11 cellular contexts compared by ENCODE assay signal in genomic region chr13:75633285-75633684, GRCh38. TPM values are rescaled to one million over a fixed set of nuclear protein-coding genes. Genes with fewer than 3 reads are reported as not detected.
DNase-seq lines count a peak whose midpoint lies in the region; ATAC-seq and TF ChIP-seq lines count a peak whose summit lies in the region.
"Had no signal": no experiment of that assay in that cellular context is flagged by ENCODE, and none has a peak within 500 bp of the region (broad histone marks: within the 10 kb centered on the region; RNA-seq: fewer than 3 reads in every experiment).

No MANE protein-coding gene starts in this region.

- peak overlapping the region; percentile 12 for H2AK9ac ChIP-seq in IMR-90 (replicated peaks; ENCODE audit: low read depth, low read length, poor library complexity)

- DNase-seq in BJ (ENCODE audit: low read depth) (peak; percentile 93), IMR-90 (peak; percentile 97), astrocyte of the hippocampus (ENCODE audit: low read depth, low spot score) (peak; percentile 30), NOMO-1 (lab: John Stamatoyannopoulos, UW; ENCODE audit: unreplicated experiment in 2 of 2) (no peak), NCI-H526 (lab: John Stamatoyannopoulos, UW) (no peak), cardiac septum (ENCODE audit: low spot score) (no peak)
- no peak for DNase-seq in naive thymus-derived CD4-positive, alpha-beta T cell
- no peak for DNase-seq in activated T-cell treated with anti-CD3 and anti-CD28 coated beads, Interleukin-2, amount 50 U/mL, for 1 hour
- DNase-seq: COR-L47, left ventricle myocardium inferior, NCI-H1417 had no signal

- H3K4me3 ChIP-seq in BJ (ENCODE audit: low read depth, low read length), result no peak overlapping the region
- H3K4me3 ChIP-seq in IMR-90 (ENCODE audit: insufficient read depth, low read depth, low read length), result no peak overlapping the region
- H3K4me3 ChIP-seq in naive thymus-derived CD4-positive, alpha-beta T cell (ENCODE audit: low read length), result no peak overlapping the region
- H3K4me3 ChIP-seq: left ventricle myocardium inferior had no signal

- H3K27me3 ChIP-seq in BJ (ENCODE audit: control insufficient read depth, insufficient read depth, low read length), result no peaks in the 10 kb centered on the region
- no peaks in the 10 kb centered on the region for H3K27me3 ChIP-seq in IMR-90 (ENCODE audit: control insufficient read depth, insufficient read depth, low read length)
- H3K27me3 ChIP-seq in naive thymus-derived CD4-positive, alpha-beta T cell (ENCODE audit: control insufficient read depth in 2 of 2, insufficient read depth in 2 of 2, low read length in 2 of 2), result no peaks in the 10 kb centered on the region

- peaks cover 5 to 23% (median 16%) of the 10 kb centered on the region in 7 donors for H3K4me1 Mint-ChIP-seq in naive thymus-derived CD4-positive, alpha-beta T cell

- no TSS peak for BruUV-seq in IMR-90 (replicated peaks; lab: Mats Ljungman, UMichigan)

- peak overlapping the region; percentile 8; the same call in 1 of the 3 replicates for H2BK15ac ChIP-seq in IMR-90 (ENCODE audit: low read depth, low read length)

- no peak overlapping the region for H2AFZ ChIP-seq in IMR-90 (replicated peaks; ENCODE audit: low read length, poor library complexity)

- no peak for TF ChIP-seq CTCF in BJ (IDR thresholded peaks at IDR 0.05; ENCODE audit: insufficient read depth, low read depth, low read length)
- no peak for TF ChIP-seq CTCF in IMR-90 (conservative IDR thresholded peaks at IDR 0.05; ENCODE audit: low read depth, low read length)

- peak overlapping the region; percentile 62 for H3K27ac ChIP-seq in IMR-90 (ENCODE audit: insufficient read depth, low read length)
- H3K27ac ChIP-seq in naive thymus-derived CD4-positive, alpha-beta T cell (ENCODE audit: low read depth, low read length), result no peak overlapping the region
- H3K27ac ChIP-seq: left ventricle myocardium inferior had no signal

- H2BK20ac ChIP-seq in IMR-90 (ENCODE audit: low read depth, low read length), result peak overlapping the region; percentile 59; the same call in 1 of the 2 replicates

- no peaks in the 10 kb centered on the region; the same call in 1 of the 2 replicates for H3K36me3 ChIP-seq in BJ (ENCODE audit: control insufficient read depth, insufficient read depth, low read length)
- H3K36me3 ChIP-seq in IMR-90 (ENCODE audit: control insufficient read depth, insufficient read depth, low read length), result no peaks in the 10 kb centered on the region
- no peaks in the 10 kb centered on the region for H3K36me3 ChIP-seq in naive thymus-derived CD4-positive, alpha-beta T cell (ENCODE audit: control insufficient read depth in 2 of 3, insufficient read depth in 3 of 3, low read length in 3 of 3)
- H3K36me3 ChIP-seq: left ventricle myocardium inferior had no signal

- peak overlapping the region; percentile 51 for H3K4ac ChIP-seq in IMR-90 (ENCODE audit: low read depth, low read length)

- CTCF ChIA-PET in BJ (lab: Yijun Ruan, JAX), result interaction anchor here (1.1 to 1.8 kb wide), 4 partner anchors 40 to 83 kb away, joined by 3 to 4 read pairs (median 4); partner anchors contain the start of gene UCHL3
- CTCF ChIA-PET in IMR-90 (lab: Yijun Ruan, JAX), result interaction anchor here (0.7 to 1.6 kb wide), 2 partner anchors 22 to 40 kb away, joined by 3 to 4 read pairs; no protein-coding TSS in a partner anchor
- CTCF ChIA-PET in naive thymus-derived CD4-positive, alpha-beta T cell (lab: Charles Lee), result no interaction called here

- intact Hi-C loops in IMR-90 (cut with micrococcal nuclease) (no loop called here), cardiac septum (cut with DNase I) (no loop called here)
- intact Hi-C loops in naive thymus-derived CD4-positive, alpha-beta T cell (cut with micrococcal nuclease), result loop anchor here in 1 of 2 donors (10.0 kb wide), 2 partner anchors 308 to 1692 kb away; partner anchors contain the start of gene MYCBP2

- H3K56ac ChIP-seq in IMR-90 (ENCODE audit: extremely low read depth, insufficient read depth, low read length), result peak overlapping the region; percentile 46; the same call in 1 of the 2 replicates

- peak overlapping the region; percentile 74; the same call in 1 of the 2 replicates for H2AK5ac ChIP-seq in IMR-90 (ENCODE audit: low read depth, low read length)

- POLR2A ChIA-PET in BJ (lab: Charles Lee), result interaction anchor here (0.6 to 1.7 kb wide), 2 partner anchors 12 to 65 kb away, joined by 3 to 10 read pairs; no protein-coding TSS in a partner anchor
- POLR2A ChIA-PET in IMR-90 (lab: Charles Lee; ENCODE audit: unreplicated experiment), result interaction anchor here (0.6 kb wide), 1 partner anchor 141 kb away, joined by 3 read pairs; no protein-coding TSS in a partner anchor
- POLR2A ChIA-PET in naive thymus-derived CD4-positive, alpha-beta T cell (lab: Charles Lee), result no interaction called here

- peaks cover 14% of the 10 kb centered on the region for H3K4me1 ChIP-seq in IMR-90 (ENCODE audit: control insufficient read depth, insufficient read depth, low read length)
- no peaks in the 10 kb centered on the region for H3K4me1 ChIP-seq in naive thymus-derived CD4-positive, alpha-beta T cell (ENCODE audit: control insufficient read depth in 2 of 2, insufficient read depth in 2 of 2, low read length in 2 of 2)

- H3K9me3 Mint-ChIP-seq in naive thymus-derived CD4-positive, alpha-beta T cell, result peaks cover 0 to 1% (median 0%) of the 10 kb centered on the region in 11 donors

- H4K5ac ChIP-seq in IMR-90 (ENCODE audit: low read depth, low read length), result peak overlapping the region; percentile 4; the same call in 1 of the 2 replicates

- H3K4me3 Mint-ChIP-seq in naive thymus-derived CD4-positive, alpha-beta T cell, result peak overlapping the region in 7 of 10 donors; percentile 3 to 46 (median 34)

- H2BK120ac ChIP-seq in IMR-90 (ENCODE audit: low read depth, low read length), result peak overlapping the region; percentile 84

- in situ Hi-C loops in IMR-90 (cut with MboI; ENCODE audit: low sequenced_read_pairs), result no loop called here

- 0 out of 2 replicates have a peak overlapping the region, but pooled peaks have one; percentile 6 for H3K4me2 ChIP-seq in IMR-90 (ENCODE audit: low read depth, low read length)

- peak overlapping the region; percentile 88 for H2BK5ac ChIP-seq in IMR-90 (ENCODE audit: low read depth, low read length, poor library complexity, severe bottlenecking)

- dilution Hi-C loops in IMR-90 (cut with HindIII; ENCODE audit: low sequenced_read_pairs, unreplicated experiment), result no loop called here

- TF ChIP-seq RAD21 in IMR-90 (IDR thresholded peaks at IDR 0.05; ENCODE audit: low read length), result 0 out of 2 replicates have a peak, but pooled peaks have one; percentile 5

- H3K36me3 Mint-ChIP-seq in naive thymus-derived CD4-positive, alpha-beta T cell, result peaks cover 0 to 5% (median 0%) of the 10 kb centered on the region in 5 donors

- H3K18ac ChIP-seq in IMR-90 (ENCODE audit: low read depth, low read length), result peak overlapping the region; percentile 58

- no peak overlapping the region for H3K23ac ChIP-seq in IMR-90 (ENCODE audit: low read depth, low read length)

- H3K9ac ChIP-seq in IMR-90 (ENCODE audit: low read depth, low read length), result no peak overlapping the region

- peak overlapping the region; percentile 73 for H4K91ac ChIP-seq in IMR-90 (ENCODE audit: insufficient read depth, low read depth, low read length)

- 0 out of 2 replicates have a peak overlapping the region, but pooled peaks have one; percentile 24 for H3K14ac ChIP-seq in IMR-90 (replicated peaks; ENCODE audit: low read depth, low read length)

- no CpG with 5 or more reads among the region's 2 CpGs for WGBS in IMR-90 (ENCODE audit: extremely low coverage in 2 of 2, insufficient read length in 1 of 2), 2 experiments

- ATAC-seq in IMR-90 (ENCODE audit: low read depth), result peak; percentile 56
- ATAC-seq in naive thymus-derived CD4-positive, alpha-beta T cell, result no peak

- 0 out of 2 replicates have a peak, but pooled peaks cover under 1% of the 10 kb centered on the region for H4K20me1 ChIP-seq in IMR-90 (ENCODE audit: insufficient read depth, low read length)

- H3K27me3 Mint-ChIP-seq in naive thymus-derived CD4-positive, alpha-beta T cell, result peaks cover 0 to 16% (median 10%) of the 10 kb centered on the region in 5 donors

- H4K8ac ChIP-seq in IMR-90 (ENCODE audit: low read depth in 2 of 2, low read length in 2 of 2), result peak overlapping the region in 1 of 2 experiments; percentile 82; a peak in 3 of 4 replicates

- H3K9me1 ChIP-seq in IMR-90 (ENCODE audit: insufficient read depth, low read length), result peaks cover 6% of the 10 kb centered on the region; the same call in 1 of the 2 replicates

- no peaks in the 10 kb centered on the region for H3K9me3 ChIP-seq in IMR-90 (ENCODE audit: control insufficient read depth, insufficient read depth, low read length)
- no peaks in the 10 kb centered on the region for H3K9me3 ChIP-seq in naive thymus-derived CD4-positive, alpha-beta T cell (ENCODE audit: control insufficient read depth in 2 of 3, low read length in 3 of 3)
- H3K9me3 ChIP-seq: left ventricle myocardium inferior had no signal

- H3K79me1 ChIP-seq in IMR-90 (ENCODE audit: low read depth in 1 of 2, low read length in 2 of 2), result peaks cover 20 to 47% of the 10 kb centered on the region in 2 experiments

- no peak for TF ChIP-seq POLR2A in IMR-90 (IDR thresholded peaks at IDR 0.05; ENCODE audit: low read depth, low read length)

- H3K27ac Mint-ChIP-seq in naive thymus-derived CD4-positive, alpha-beta T cell, result peak overlapping the region; percentile 1 to 73 (median 25)

TF ChIP-seq in IMR-90, 13 proteins besides CTCF, POLR2A, EP300 and RAD21 (continues in another document):
- TF ChIP-seq ELK1 (IDR thresholded peaks at IDR 0.05; ENCODE audit: borderline replicate concordance, low read depth, low read length) (no peak), MAFK (IDR thresholded peaks at IDR 0.05; ENCODE audit: low read depth, low read length) (peak; percentile 35; the same call in 1 of the 2 replicates)

RNA-seq across cellular contexts. Expression of gene LMO7, which starts 2.8 kb away (rescaled TPM):
- polyA plus RNA-seq in BJ (2011; rRNA removed) (149 and 181 TPM in 2 replicates), IMR-90 (2012; rRNA removed) (222 and 266 TPM in 2 replicates)
- polyA minus RNA-seq in BJ (2011; rRNA and poly(A)+ RNA removed), result 248 and 319 TPM in 2 replicates
- total RNA-seq in IMR-90 (2012; rRNA removed) (367 and 485 TPM in 2 replicates), cardiac septum (473 TPM)
- 78.3 and 114 TPM in 2 replicates for polyA plus RNA-seq in IMR-90 (2012; cell fraction: cytosol; rRNA removed)
- 533 and 693 TPM in 2 replicates for polyA plus RNA-seq in IMR-90 (2012; cell fraction: nucleus; rRNA removed; ENCODE audit: low replicate concordance)
- total RNA-seq in naive thymus-derived CD4-positive, alpha-beta T cell, result 10 to 100 TPM; 18.0 to 68.1 (median 45.3) TPM
- polyA plus RNA-seq in naive thymus-derived CD4-positive, alpha-beta T cell, result 10 to 100 TPM; 20.7 to 37.8 TPM

Comparison
In these comparisons a context has a peak if more than half of its experiments do, and no peak if none do; other contexts are left out.
1. DNase-seq: peak in BJ (single experiment), IMR-90 (single experiment) and astrocyte of the hippocampus (single experiment); none in naive thymus-derived CD4-positive, alpha-beta T cell (0 of 9), NOMO-1 (0 of 2), NCI-H526 (0 of 2), cardiac septum (single experiment) and activated T-cell treated with anti-CD3 and anti-CD28 coated beads, Interleukin-2, amount 50 U/mL, for 1 hour (single experiment).